ENCODE assay signal across 16 cellular contexts in genomic region chr15:33031324-33031736, GRCh38.
A peak's percentile ranks its signal among the peaks of the same experiment; 100 is the strongest.
DNase-seq lines count a peak whose midpoint lies in the region; ATAC-seq, FAIRE-seq and TF ChIP-seq lines count a peak whose summit lies in the region.
"Had no signal": no experiment of that assay in that cellular context is flagged by ENCODE, and none has a peak within 500 bp of the region (broad histone marks: within the 10 kb centered on the region; RNA-seq: fewer than 3 reads in every experiment).

No MANE protein-coding gene starts in this region.

- intact Hi-C loops in esophagus squamous epithelium (cut with DNase I), result loop anchor here (10.0 kb wide), 1 partner anchor 103 kb away; no protein-coding TSS in a partner anchor

- no peaks in the 10 kb centered on the region for H3K36me3 ChIP-seq in esophagus squamous epithelium
- H3K36me3 ChIP-seq: adrenal gland, left ventricle myocardium inferior, prostate gland, thyroid gland had no signal

- H3K9me3 Mint-ChIP-seq in stimulated activated effector memory CD8-positive, alpha-beta T cell treated with anti-CD3 and anti-CD28 coated beads, Interleukin-12 subunit alpha, Interleukin-12 subunit beta, amount 100 ng/mL, for 72 hours, result peaks cover 3% of the 10 kb centered on the region
- H3K9me3 Mint-ChIP-seq: activated CD8-positive, alpha-beta T cell treated with anti-CD3 and anti-CD28 coated beads for 36 hours had no signal

- H3K4me3 ChIP-seq in fibroblast of villous mesenchyme (ENCODE audit: low read depth, low read length) (no peak overlapping the region), esophagus squamous epithelium (no peak overlapping the region)
- H3K4me3 ChIP-seq: adrenal gland, left ventricle myocardium inferior, prostate gland, SK-N-MC, thyroid gland had no signal

- H3K4me1 Mint-ChIP-seq in stimulated activated effector memory CD8-positive, alpha-beta T cell treated with anti-CD3 and anti-CD28 coated beads, Interleukin-12 subunit alpha, Interleukin-12 subunit beta, amount 100 ng/mL, for 72 hours, result no peaks in the 10 kb centered on the region
- H3K4me1 Mint-ChIP-seq: B cell had no signal

- WGBS in esophagus squamous epithelium, 2 donors, result 51 to 53% methylated on average over 5 of the region's 5 CpGs

- in situ Hi-C loops in SK-MEL-5 (cut with HindIII; ENCODE audit: low pct_unique_long_range_greater_than_20kb, low sequenced_read_pairs), result no loop called here

- TF ChIP-seq POLR2A in H54 (IDR thresholded peaks at IDR 0.05; ENCODE audit: low read depth, low read length) (no peak), esophagus squamous epithelium (IDR thresholded peaks at IDR 0.05) (no peak)

- DNase-seq in A172 (ENCODE audit: low spot score) (peak; percentile 67), H54 (ENCODE audit: insufficient read length, low spot score) (peak; percentile 44), SK-MEL-5 (ENCODE audit: low read depth, low spot score) (peak; percentile 56), fibroblast of villous mesenchyme (ENCODE audit: low read depth) (peak; percentile 36), esophagus squamous epithelium (lab: John Stamatoyannopoulos, UW) (no peak), iPS-NIHi11 (ENCODE audit: low spot score) (no peak)
- no peak for DNase-seq in stimulated activated effector memory CD8-positive, alpha-beta T cell treated with anti-CD3 and anti-CD28 coated beads, Interleukin-12 subunit alpha, Interleukin-12 subunit beta, amount 100 ng/mL, for 72 hours (ENCODE audit: low spot score in 2 of 2)
- DNase-seq: activated CD8-positive, alpha-beta T cell treated with anti-CD3 and anti-CD28 coated beads for 36 hours; left ventricle myocardium inferior; NCI-H2029 treated with DMSO at 0.1 percent for 48 hours; thyroid gland had no signal

- no peaks in the 10 kb centered on the region for H3K36me3 Mint-ChIP-seq in stimulated activated effector memory CD8-positive, alpha-beta T cell treated with anti-CD3 and anti-CD28 coated beads, Interleukin-12 subunit alpha, Interleukin-12 subunit beta, amount 100 ng/mL, for 72 hours

- TF ChIP-seq CTCF in fibroblast of villous mesenchyme (IDR thresholded peaks at IDR 0.05; ENCODE audit: insufficient read depth, low read depth, low read length) (no peak), esophagus squamous epithelium (IDR thresholded peaks at IDR 0.05) (no peak)

- no peak overlapping the region for H3K27ac ChIP-seq in esophagus squamous epithelium
- H3K27ac ChIP-seq: adrenal gland, left ventricle myocardium inferior, SK-N-MC, thyroid gland had no signal

- peak; percentile 96 for FAIRE-seq in H54 (lab: Jason Lieb, UNC)

- no peaks in the 10 kb centered on the region for H3K27me3 ChIP-seq in esophagus squamous epithelium
- H3K27me3 ChIP-seq: thyroid gland had no signal

- no peaks in the 10 kb centered on the region for H3K9me3 ChIP-seq in esophagus squamous epithelium
- H3K9me3 ChIP-seq: adrenal gland, left ventricle myocardium inferior, prostate gland, thyroid gland had no signal

- no peak overlapping the region for H3K27ac Mint-ChIP-seq in stimulated activated effector memory CD8-positive, alpha-beta T cell treated with anti-CD3 and anti-CD28 coated beads, Interleukin-12 subunit alpha, Interleukin-12 subunit beta, amount 100 ng/mL, for 72 hours
- H3K27ac Mint-ChIP-seq: activated CD8-positive, alpha-beta T cell treated with anti-CD3 and anti-CD28 coated beads for 36 hours; B cell had no signal

- peaks cover 0 to 25% (median 0%) of the 10 kb centered on the region in 3 donors for H3K4me1 ChIP-seq in esophagus squamous epithelium

- ATAC-seq in HG03520 (IDR thresholded peaks at IDR 0.05; ENCODE audit: unreplicated experiment), result no peak
- no peak for ATAC-seq in stimulated activated effector memory CD8-positive, alpha-beta T cell treated with anti-CD3 and anti-CD28 coated beads, Interleukin-12 subunit alpha, Interleukin-12 subunit beta, amount 100 ng/mL, for 72 hours
- ATAC-seq: activated CD8-positive, alpha-beta T cell treated with anti-CD3 and anti-CD28 coated beads for 36 hours had no signal

- H3K4me3 Mint-ChIP-seq in stimulated activated effector memory CD8-positive, alpha-beta T cell treated with anti-CD3 and anti-CD28 coated beads, Interleukin-12 subunit alpha, Interleukin-12 subunit beta, amount 100 ng/mL, for 72 hours, result no peak overlapping the region
- H3K4me3 Mint-ChIP-seq: activated CD8-positive, alpha-beta T cell treated with anti-CD3 and anti-CD28 coated beads for 36 hours; B cell had no signal

Comparison
In these comparisons a context has a peak if more than half of its experiments do, and no peak if none do; other contexts are left out.
1. DNase-seq: peak in A172 (single experiment), H54 (single experiment), SK-MEL-5 (single experiment) and fibroblast of villous mesenchyme (single experiment); none in esophagus squamous epithelium (single experiment), iPS-NIHi11 (single experiment) and stimulated activated effector memory CD8-positive, alpha-beta T cell treated with anti-CD3 and anti-CD28 coated beads, Interleukin-12 subunit alpha, Interleukin-12 subunit beta, amount 100 ng/mL, for 72 hours (0 of 2).